In the genomic region with DNA sequence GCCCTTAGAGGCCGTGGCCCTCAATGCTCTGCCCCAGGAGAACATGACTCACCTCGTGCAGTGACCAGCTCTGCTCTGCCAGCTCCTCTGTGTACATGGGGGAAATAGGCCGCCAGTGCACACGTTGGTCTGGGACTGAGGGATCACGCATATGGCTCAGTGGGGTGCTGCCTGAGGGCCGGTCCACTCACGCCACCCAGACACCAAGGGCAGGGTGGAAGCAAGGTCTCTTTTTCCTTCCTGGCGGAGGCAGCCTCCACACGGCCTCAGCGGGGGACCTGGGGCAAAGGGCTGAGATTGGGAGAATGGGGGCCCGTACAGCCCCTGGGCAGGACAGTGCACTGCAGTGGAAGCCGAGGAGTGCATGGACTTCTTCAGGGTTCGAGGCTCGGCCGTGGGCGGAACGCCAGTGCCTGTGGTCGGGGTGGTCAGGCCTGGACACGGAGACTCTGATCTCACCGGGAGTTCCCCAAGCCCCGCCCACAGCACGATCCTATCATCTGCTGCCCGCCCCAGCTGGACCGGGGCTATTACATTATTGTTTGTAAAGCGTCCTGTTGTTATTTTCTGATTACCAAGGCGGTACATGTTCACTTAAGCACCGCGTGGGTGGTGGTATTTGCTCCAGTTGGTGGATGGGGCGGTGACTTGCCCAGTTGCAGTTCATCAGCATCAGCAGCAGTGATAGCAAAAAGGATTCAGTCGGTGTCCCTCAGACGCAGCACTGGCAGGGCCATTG, we compare ENCODE assay signal across 1 cellular context.
TF ChIP-seq lines count a peak whose summit lies in the region.

No MANE protein-coding gene starts in this region.

TF ChIP-seq in HepG2, 621 proteins besides CTCF, POLR2A, EP300 and RAD21 (continued from another document):
- TF ChIP-seq ATF1 (CRISPR knock-in tag; IDR thresholded peaks at IDR 0.05) = no peak
- TF ChIP-seq, protein P1, sequence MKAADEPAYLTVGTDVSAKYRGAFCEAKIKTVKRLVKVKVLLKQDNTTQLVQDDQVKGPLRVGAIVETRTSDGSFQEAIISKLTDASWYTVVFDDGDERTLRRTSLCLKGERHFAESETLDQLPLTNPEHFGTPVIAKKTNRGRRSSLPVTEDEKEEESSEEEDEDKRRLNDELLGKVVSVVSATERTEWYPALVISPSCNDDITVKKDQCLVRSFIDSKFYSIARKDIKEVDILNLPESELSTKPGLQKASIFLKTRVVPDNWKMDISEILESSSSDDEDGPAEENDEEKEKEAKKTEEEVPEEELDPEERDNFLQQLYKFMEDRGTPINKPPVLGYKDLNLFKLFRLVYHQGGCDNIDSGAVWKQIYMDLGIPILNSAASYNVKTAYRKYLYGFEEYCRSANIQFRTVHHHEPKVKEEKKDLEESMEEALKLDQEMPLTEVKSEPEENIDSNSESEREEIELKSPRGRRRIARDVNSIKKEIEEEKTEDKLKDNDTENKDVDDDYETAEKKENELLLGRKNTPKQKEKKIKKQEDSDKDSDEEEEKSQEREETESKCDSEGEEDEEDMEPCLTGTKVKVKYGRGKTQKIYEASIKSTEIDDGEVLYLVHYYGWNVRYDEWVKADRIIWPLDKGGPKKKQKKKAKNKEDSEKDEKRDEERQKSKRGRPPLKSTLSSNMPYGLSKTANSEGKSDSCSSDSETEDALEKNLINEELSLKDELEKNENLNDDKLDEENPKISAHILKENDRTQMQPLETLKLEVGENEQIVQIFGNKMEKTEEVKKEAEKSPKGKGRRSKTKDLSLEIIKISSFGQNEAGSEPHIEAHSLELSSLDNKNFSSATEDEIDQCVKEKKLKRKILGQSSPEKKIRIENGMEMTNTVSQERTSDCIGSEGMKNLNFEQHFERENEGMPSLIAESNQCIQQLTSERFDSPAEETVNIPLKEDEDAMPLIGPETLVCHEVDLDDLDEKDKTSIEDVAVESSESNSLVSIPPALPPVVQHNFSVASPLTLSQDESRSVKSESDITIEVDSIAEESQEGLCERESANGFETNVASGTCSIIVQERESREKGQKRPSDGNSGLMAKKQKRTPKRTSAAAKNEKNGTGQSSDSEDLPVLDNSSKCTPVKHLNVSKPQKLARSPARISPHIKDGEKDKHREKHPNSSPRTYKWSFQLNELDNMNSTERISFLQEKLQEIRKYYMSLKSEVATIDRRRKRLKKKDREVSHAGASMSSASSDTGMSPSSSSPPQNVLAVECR (CRISPR knock-in tag; IDR thresholded peaks at IDR 0.05; ENCODE audit: borderline replicate concordance) = peak; percentile 31; the same call in 1 of the 2 replicates
- TF ChIP-seq, protein P2, sequence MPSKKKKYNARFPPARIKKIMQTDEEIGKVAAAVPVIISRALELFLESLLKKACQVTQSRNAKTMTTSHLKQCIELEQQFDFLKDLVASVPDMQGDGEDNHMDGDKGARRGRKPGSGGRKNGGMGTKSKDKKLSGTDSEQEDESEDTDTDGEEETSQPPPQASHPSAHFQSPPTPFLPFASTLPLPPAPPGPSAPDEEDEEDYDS (CRISPR knock-in tag; IDR thresholded peaks at IDR 0.05) = 0 out of 2 replicates have a peak, but pooled peaks have one; percentile 15
